Comparison of ENCODE assay signal across 11 cellular contexts in genomic region chr11:12177739-12178338, GRCh38.
A peak's percentile ranks its signal among the peaks of the same experiment; 100 is the strongest.
DNase-seq lines count a peak whose midpoint lies in the region; ATAC-seq and TF ChIP-seq lines count a peak whose summit lies in the region.
"Had no signal": no experiment of that assay in that cellular context is flagged by ENCODE, and none has a peak within 500 bp of the region (broad histone marks: within the 10 kb centered on the region; RNA-seq: fewer than 3 reads in every experiment).

No MANE protein-coding gene starts in this region.

- TF ChIP-seq CTCF in natural killer cell (IDR thresholded peaks at IDR 0.05): no peak

- H3K27ac Mint-ChIP-seq in natural killer cell treated with Interleukin-12 subunit alpha and Interleukin-12 subunit beta and Interleukin-15 and Interleukin-18, amount 100 ng/mL, for 72 hours: peak overlapping the region; percentile 14 to 78
- peak overlapping the region in 1 of 2 donors; percentile 18 for H3K27ac Mint-ChIP-seq in natural killer cell
- H3K27ac Mint-ChIP-seq in activated T-helper 2 cell treated with anti-CD3 and anti-CD28 coated beads, Interferon-gamma antibody, Interleukin-2, Interleukin-4, amounts not matched to agents 10 μg/mL and 5 μg/mL and 100 μg/mL, durations not matched to agents 14 hours and 24 hours and 36 hours: peak overlapping the region; percentile 98
- H3K27ac Mint-ChIP-seq: progenitor cell of endocrine pancreas had no signal

- no peaks in the 10 kb centered on the region for H3K36me3 Mint-ChIP-seq in natural killer cell treated with Interleukin-12 subunit alpha and Interleukin-12 subunit beta and Interleukin-15 and Interleukin-18, amount 100 ng/mL, for 72 hours
- no peaks in the 10 kb centered on the region for H3K36me3 Mint-ChIP-seq in natural killer cell
- H3K36me3 Mint-ChIP-seq in activated T-helper 2 cell treated with anti-CD3 and anti-CD28 coated beads, Interferon-gamma antibody, Interleukin-2, Interleukin-4, amounts not matched to agents 10 μg/mL and 5 μg/mL and 100 μg/mL, durations not matched to agents 14 hours and 24 hours and 36 hours (ENCODE audit: low read depth): peaks cover 66% of the 10 kb centered on the region

- peaks cover 7% of the 10 kb centered on the region for H3K4me1 ChIP-seq in right cardiac atrium (ENCODE audit: control insufficient read depth, insufficient read depth, low read length)

- DNase-seq in natural killer cell treated with Interleukin-12 subunit alpha and Interleukin-12 subunit beta and Interleukin-15 and Interleukin-18, amount 100 ng/mL, for 72 hours (ENCODE audit: low spot score): no peak
- DNase-seq in natural killer cell: no peak
- no peak for DNase-seq in activated T-helper 2 cell treated with anti-CD3 and anti-CD28 coated beads, Interferon-gamma antibody, Interleukin-2, Interleukin-4, amounts not matched to agents 10 μg/mL and 5 μg/mL and 100 μg/mL, durations not matched to agents 14 hours and 24 hours and 36 hours (ENCODE audit: low spot score)
- DNase-seq in right cardiac atrium: no peak
- no peak for DNase-seq in A172 (ENCODE audit: low spot score)
- DNase-seq in CD1c-positive myeloid dendritic cell (ENCODE audit: extremely low spot score): no peak
- DNase-seq in germinal center (ENCODE audit: low spot score): no peak
- no peak for DNase-seq in NCI-H446 treated with DMSO at 0.1 percent for 48 hours (lab: John Stamatoyannopoulos, UW)
- DNase-seq: NCI-H187 had no signal

- no peaks in the 10 kb centered on the region for H3K9me3 ChIP-seq in right cardiac atrium (ENCODE audit: control insufficient read depth, low read length)
- H3K9me3 ChIP-seq: BLaER1 treated with 17β-estradiol and CSF1 and Interleukin-3, amounts not matched to agents 10 nM and 100 nM had no signal

- no peaks in the 10 kb centered on the region for H3K9me3 Mint-ChIP-seq in natural killer cell treated with Interleukin-12 subunit alpha and Interleukin-12 subunit beta and Interleukin-15 and Interleukin-18, amount 100 ng/mL, for 72 hours
- no peaks in the 10 kb centered on the region for H3K9me3 Mint-ChIP-seq in natural killer cell
- H3K9me3 Mint-ChIP-seq in activated T-helper 2 cell treated with anti-CD3 and anti-CD28 coated beads, Interferon-gamma antibody, Interleukin-2, Interleukin-4, amounts not matched to agents 10 μg/mL and 5 μg/mL and 100 μg/mL, durations not matched to agents 14 hours and 24 hours and 36 hours: peaks cover 3% of the 10 kb centered on the region

- intact Hi-C loops in natural killer cell (cut with micrococcal nuclease): no loop called here
- intact Hi-C loops in activated T-helper 2 cell treated with anti-CD3 and anti-CD28 coated beads, Interferon-gamma antibody, Interleukin-2, Interleukin-4, amounts not matched to agents 10 μg/mL and 5 μg/mL and 100 μg/mL, durations not matched to agents 14 hours and 24 hours and 36 hours (cut with micrococcal nuclease): no loop called here
- intact Hi-C loops in right cardiac atrium (cut with DNase I): loop anchor here in 1 of 4 donors (5.0 kb wide), 1 partner anchor 66 kb away; the partner anchor contains the start of gene MICAL2

- ATAC-seq in natural killer cell treated with Interleukin-12 subunit alpha and Interleukin-12 subunit beta and Interleukin-15 and Interleukin-18, amount 100 ng/mL, for 72 hours: no peak
- no peak for ATAC-seq in natural killer cell
- ATAC-seq in right cardiac atrium: peak in 1 of 2 donors; percentile 9

- peak overlapping the region; percentile 68 for H3K27ac ChIP-seq in right cardiac atrium (ENCODE audit: low read length)
- H3K27ac ChIP-seq: BLaER1 treated with 17β-estradiol and CSF1 and Interleukin-3, amounts not matched to agents 10 nM and 100 nM had no signal

- peaks cover 38 to 60% of the 10 kb centered on the region in 2 donors for H3K4me1 Mint-ChIP-seq in natural killer cell treated with Interleukin-12 subunit alpha and Interleukin-12 subunit beta and Interleukin-15 and Interleukin-18, amount 100 ng/mL, for 72 hours (ENCODE audit: low read depth in 2 of 2)
- peaks cover 15 to 37% of the 10 kb centered on the region in 2 donors for H3K4me1 Mint-ChIP-seq in natural killer cell
- peaks cover 71% of the 10 kb centered on the region for H3K4me1 Mint-ChIP-seq in activated T-helper 2 cell treated with anti-CD3 and anti-CD28 coated beads, Interferon-gamma antibody, Interleukin-2, Interleukin-4, amounts not matched to agents 10 μg/mL and 5 μg/mL and 100 μg/mL, durations not matched to agents 14 hours and 24 hours and 36 hours (ENCODE audit: low read depth)

- no peak overlapping the region for H3K4me3 ChIP-seq in right cardiac atrium (ENCODE audit: low read length)
- H3K4me3 ChIP-seq: BLaER1 treated with 17β-estradiol and CSF1 and Interleukin-3, amounts not matched to agents 10 nM and 100 nM had no signal

- no peaks in the 10 kb centered on the region for H3K27me3 ChIP-seq in right cardiac atrium (ENCODE audit: control insufficient read depth, insufficient read depth)
- H3K27me3 ChIP-seq: BLaER1 treated with 17β-estradiol and CSF1 and Interleukin-3, amounts not matched to agents 10 nM and 100 nM had no signal

- peaks cover 0 to 3% of the 10 kb centered on the region in 2 donors for H3K27me3 Mint-ChIP-seq in natural killer cell treated with Interleukin-12 subunit alpha and Interleukin-12 subunit beta and Interleukin-15 and Interleukin-18, amount 100 ng/mL, for 72 hours
- no peaks in the 10 kb centered on the region for H3K27me3 Mint-ChIP-seq in natural killer cell (ENCODE audit: low read depth in 2 of 2)
- H3K27me3 Mint-ChIP-seq in activated T-helper 2 cell treated with anti-CD3 and anti-CD28 coated beads, Interferon-gamma antibody, Interleukin-2, Interleukin-4, amounts not matched to agents 10 μg/mL and 5 μg/mL and 100 μg/mL, durations not matched to agents 14 hours and 24 hours and 36 hours (ENCODE audit: low read depth): no peaks in the 10 kb centered on the region
- H3K27me3 Mint-ChIP-seq: progenitor cell of endocrine pancreas had no signal

- 47% methylated on average over 3 of the region's 3 CpGs for WGBS in right cardiac atrium

- H3K4me3 Mint-ChIP-seq in natural killer cell treated with Interleukin-12 subunit alpha and Interleukin-12 subunit beta and Interleukin-15 and Interleukin-18, amount 100 ng/mL, for 72 hours: no peak overlapping the region
- no peak overlapping the region for H3K4me3 Mint-ChIP-seq in natural killer cell
- peak overlapping the region; percentile 6 for H3K4me3 Mint-ChIP-seq in activated T-helper 2 cell treated with anti-CD3 and anti-CD28 coated beads, Interferon-gamma antibody, Interleukin-2, Interleukin-4, amounts not matched to agents 10 μg/mL and 5 μg/mL and 100 μg/mL, durations not matched to agents 14 hours and 24 hours and 36 hours (ENCODE audit: low read depth)
